ENCODE assay signal across 13 cellular contexts in the genomic region with DNA sequence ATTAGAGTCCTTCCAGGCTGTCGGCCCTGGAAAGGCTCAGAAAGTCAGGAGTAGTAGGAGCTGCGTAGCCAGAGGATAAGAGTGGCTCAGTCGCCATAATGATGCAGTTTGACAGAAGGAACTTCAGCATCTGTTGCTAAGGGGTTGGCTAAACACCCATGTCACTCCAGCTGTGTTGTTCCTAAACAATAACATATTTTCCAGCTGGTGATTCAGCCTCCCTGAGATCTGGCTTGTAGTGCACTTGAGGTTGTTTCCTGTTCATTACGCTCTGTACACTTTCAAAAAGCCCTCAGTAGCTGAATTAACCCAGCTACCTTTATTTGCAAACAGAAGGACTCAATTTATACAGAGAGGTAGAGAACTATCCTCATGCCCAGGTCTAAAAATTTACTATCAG. TPM values are rescaled to one million over a fixed set of nuclear protein-coding genes. Genes with fewer than 3 reads are reported as not detected.
DNase-seq lines count a peak whose midpoint lies in the region; ATAC-seq, FAIRE-seq and TF ChIP-seq lines count a peak whose summit lies in the region.
"Had no signal": no experiment of that assay in that cellular context is flagged by ENCODE, and none has a peak within 500 bp of the region (broad histone marks: within the 10 kb centered on the region; RNA-seq: fewer than 3 reads in every experiment).

No MANE protein-coding gene starts in this region.

- H3K36me3 Mint-ChIP-seq in astrocyte (ENCODE audit: low read depth, unreplicated experiment) = no peaks in the 10 kb centered on the region
- H3K36me3 Mint-ChIP-seq in activated CD4-positive, alpha-beta memory T cell treated with anti-CD3 and anti-CD28 coated beads for 36 hours = no peaks in the 10 kb centered on the region
- H3K36me3 Mint-ChIP-seq: memory B cell; stimulated activated memory B cell treated with anti-CD40 and anti-IgM and Interleukin-4, amounts not matched to agents 10 μg/mL and 1 μg/mL and 100 μg/mL, for 72 hours had no signal

- POLR2A ChIA-PET in activated CD4-positive, alpha-beta memory T cell treated with anti-CD3 and anti-CD28 coated beads for 36 hours (lab: Charles Lee) = no interaction called here

- no peak overlapping the region for H3K4me3 ChIP-seq in astrocyte (ENCODE audit: insufficient read depth, low read depth, low read length)
- no peak overlapping the region for H3K4me3 ChIP-seq in lower lobe of right lung

- no peak overlapping the region for H3K4me2 ChIP-seq in astrocyte (ENCODE audit: low read length)

- no peak overlapping the region for H3K4me3 Mint-ChIP-seq in astrocyte (ENCODE audit: unreplicated experiment)
- no peak overlapping the region for H3K4me3 Mint-ChIP-seq in activated CD4-positive, alpha-beta memory T cell treated with anti-CD3 and anti-CD28 coated beads for 36 hours
- H3K4me3 Mint-ChIP-seq: memory B cell; stimulated activated memory B cell treated with anti-CD40 and anti-IgM and Interleukin-4, amounts not matched to agents 10 μg/mL and 1 μg/mL and 100 μg/mL, for 72 hours had no signal

- intact Hi-C loops in lower lobe of right lung (cut with DNase I) = no loop called here
- intact Hi-C loops in activated CD4-positive, alpha-beta memory T cell treated with anti-CD3 and anti-CD28 coated beads for 36 hours (cut with micrococcal nuclease) = no loop called here

- H3K27me3 Mint-ChIP-seq in astrocyte (ENCODE audit: low read depth, unreplicated experiment) = peaks cover 10% of the 10 kb centered on the region
- H3K27me3 Mint-ChIP-seq in activated CD4-positive, alpha-beta memory T cell treated with anti-CD3 and anti-CD28 coated beads for 36 hours = no peaks in the 10 kb centered on the region

- no peak overlapping the region for H2AFZ ChIP-seq in astrocyte (ENCODE audit: low read depth, low read length)

- ATAC-seq in lower lobe of right lung (peak; percentile 38 to 80), GM21390 (IDR thresholded peaks at IDR 0.05; ENCODE audit: unreplicated experiment) (no peak)
- ATAC-seq: stimulated activated memory B cell treated with anti-CD40 and anti-IgM and Interleukin-4, amounts not matched to agents 10 μg/mL and 1 μg/mL and 100 μg/mL, for 72 hours had no signal

- H3K9me3 Mint-ChIP-seq in astrocyte (ENCODE audit: unreplicated experiment) = no peaks in the 10 kb centered on the region
- H3K9me3 Mint-ChIP-seq in activated CD4-positive, alpha-beta memory T cell treated with anti-CD3 and anti-CD28 coated beads for 36 hours = no peaks in the 10 kb centered on the region
- H3K9me3 Mint-ChIP-seq: memory B cell; stimulated activated memory B cell treated with anti-CD40 and anti-IgM and Interleukin-4, amounts not matched to agents 10 μg/mL and 1 μg/mL and 100 μg/mL, for 72 hours had no signal

- H3K27me3 ChIP-seq in astrocyte (ENCODE audit: insufficient read depth, low read length) = no peaks in the 10 kb centered on the region
- no peaks in the 10 kb centered on the region for H3K27me3 ChIP-seq in lower lobe of right lung (ENCODE audit: low read depth)

- H3K4me1 ChIP-seq in astrocyte (ENCODE audit: insufficient read depth, low read length) (no peaks in the 10 kb centered on the region), lower lobe of right lung (peaks cover 43% of the 10 kb centered on the region)

- DNase-seq in DMS79 treated with DMSO at 0.1 percent for 48 hours (lab: John Stamatoyannopoulos, UW) (peak; percentile 93), NCI-H187 treated with DMSO at 0.1 percent for 48 hours (lab: John Stamatoyannopoulos, UW) (peak; percentile 90), astrocyte (ENCODE audit: low read depth) (peak; percentile 33), lower lobe of right lung (no peak), SKM-1 treated with dmso at 0.1 percent for 144 hours (lab: John Stamatoyannopoulos, UW; ENCODE audit: unreplicated experiment) (no peak), NCI-H82 (lab: John Stamatoyannopoulos, UW) (no peak)
- no peak for DNase-seq in activated CD4-positive, alpha-beta memory T cell treated with anti-CD3 and anti-CD28 coated beads for 36 hours
- DNase-seq: Calu3; effector memory CD4-positive, alpha-beta T cell; small intestine had no signal

- no peak overlapping the region for H3K9ac ChIP-seq in astrocyte (ENCODE audit: low read length)

- FAIRE-seq in astrocyte (lab: Jason Lieb, UNC) = no peak
- FAIRE-seq: small intestine had no signal

- H3K9me3 ChIP-seq in astrocyte (ENCODE audit: insufficient read depth, low read depth, low read length) (no peaks in the 10 kb centered on the region), lower lobe of right lung (no peaks in the 10 kb centered on the region)

- no peak overlapping the region for H3K27ac Mint-ChIP-seq in astrocyte (ENCODE audit: unreplicated experiment)
- no peak overlapping the region for H3K27ac Mint-ChIP-seq in activated CD4-positive, alpha-beta memory T cell treated with anti-CD3 and anti-CD28 coated beads for 36 hours
- H3K27ac Mint-ChIP-seq: memory B cell; stimulated activated memory B cell treated with anti-CD40 and anti-IgM and Interleukin-4, amounts not matched to agents 10 μg/mL and 1 μg/mL and 100 μg/mL, for 72 hours had no signal

- H3K36me3 ChIP-seq in astrocyte (ENCODE audit: insufficient read depth, low read length) (no peaks in the 10 kb centered on the region), lower lobe of right lung (no peaks in the 10 kb centered on the region)

- peaks cover 12% of the 10 kb centered on the region for H3K4me1 Mint-ChIP-seq in astrocyte (ENCODE audit: low read depth, unreplicated experiment)
- no peaks in the 10 kb centered on the region for H3K4me1 Mint-ChIP-seq in activated CD4-positive, alpha-beta memory T cell treated with anti-CD3 and anti-CD28 coated beads for 36 hours (ENCODE audit: low read depth)
- H3K4me1 Mint-ChIP-seq: memory B cell; stimulated activated memory B cell treated with anti-CD40 and anti-IgM and Interleukin-4, amounts not matched to agents 10 μg/mL and 1 μg/mL and 100 μg/mL, for 72 hours had no signal

- H4K20me1 ChIP-seq in astrocyte (ENCODE audit: insufficient read depth, low read length) = no peaks in the 10 kb centered on the region

- TF ChIP-seq CTCF in astrocyte (IDR thresholded peaks at IDR 0.05; ENCODE audit: insufficient read depth, low read depth, low read length) (no peak), lower lobe of right lung (IDR thresholded peaks at IDR 0.05) (no peak)

- H3K79me2 ChIP-seq in astrocyte (ENCODE audit: insufficient read depth, low read length) = no peaks in the 10 kb centered on the region

- no peak overlapping the region for H3K27ac ChIP-seq in astrocyte (ENCODE audit: low read depth, low read length)
- peak overlapping the region; percentile 46 for H3K27ac ChIP-seq in lower lobe of right lung

- CTCF ChIA-PET in activated CD4-positive, alpha-beta memory T cell treated with anti-CD3 and anti-CD28 coated beads for 36 hours (lab: Charles Lee) = interaction anchor here (0.7 kb wide), 1 partner anchor 68 kb away, joined by 3 read pairs; no protein-coding TSS in a partner anchor

RNA-seq across cellular contexts. Expression of a gene that starts 39.7 kb away (rescaled TPM):
- total RNA-seq in astrocyte (42.8 and 42.9 TPM in 2 replicates), lower lobe of right lung (1,419 TPM)
- 10 to 100 TPM; 51.0 to 54.6 TPM for total RNA-seq in activated CD4-positive, alpha-beta memory T cell treated with anti-CD3 and anti-CD28 coated beads for 36 hours

Comparison
In these comparisons a context has a peak if more than half of its experiments do, and no peak if none do; other contexts are left out.
1. DNase-seq: peak in DMS79 treated with DMSO at 0.1 percent for 48 hours (single experiment), NCI-H187 treated with DMSO at 0.1 percent for 48 hours (single experiment) and astrocyte (single experiment); none in lower lobe of right lung (single experiment), SKM-1 treated with dmso at 0.1 percent for 144 hours (single experiment), activated CD4-positive, alpha-beta memory T cell treated with anti-CD3 and anti-CD28 coated beads for 36 hours (single experiment) and NCI-H82 (single experiment).
2. RNA of a gene that starts 39.7 kb away (total RNA-seq): 1,419 TPM in lower lobe of right lung (single experiment); 51.0 to 54.6 TPM in activated CD4-positive, alpha-beta memory T cell treated with anti-CD3 and anti-CD28 coated beads for 36 hours and 42.8 to 42.9 TPM in astrocyte; every median in the first group is over 10 times any median in the second.